19 cellular contexts compared by ENCODE assay signal in the genomic region with DNA sequence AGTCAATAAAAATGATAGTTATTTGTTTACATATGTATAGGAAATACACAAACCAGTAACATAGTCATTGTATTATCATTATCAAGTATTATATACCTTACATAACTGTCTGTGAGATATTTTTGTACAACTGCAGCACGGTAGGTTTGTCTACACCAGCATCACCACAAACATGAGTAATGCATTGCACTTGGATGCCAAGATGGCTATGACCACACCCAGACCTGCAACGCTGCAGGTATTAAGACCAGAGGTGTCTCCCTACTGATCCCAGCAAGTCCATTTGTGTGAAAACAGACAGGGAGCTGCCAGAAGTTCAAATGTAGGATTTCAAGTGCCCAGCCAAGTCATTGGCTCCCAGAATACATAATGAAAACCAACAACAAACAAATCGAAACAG. TPM values are rescaled to one million over a fixed set of nuclear protein-coding genes. Genes with fewer than 3 reads are reported as not detected.
DNase-seq lines count a peak whose midpoint lies in the region; ATAC-seq, FAIRE-seq and TF ChIP-seq lines count a peak whose summit lies in the region.
"Had no signal": no experiment of that assay in that cellular context is flagged by ENCODE, and none has a peak within 500 bp of the region (broad histone marks: within the 10 kb centered on the region; RNA-seq: fewer than 3 reads in every experiment).

No MANE protein-coding gene starts in this region.

- no peaks in the 10 kb centered on the region for H3K9me2 ChIP-seq in PC-3 (replicated peaks; ENCODE audit: low read length)

- no peaks in the 10 kb centered on the region for H3F3A ChIP-seq in PC-3 (ENCODE audit: low read length, unreplicated experiment)

- H4K8ac ChIP-seq in trophoblast cell (ENCODE audit: low read depth, low read length): no peak overlapping the region

- no peak overlapping the region for H3K4me2 ChIP-seq in PC-3 (ENCODE audit: low read length)
- no peak overlapping the region for H3K4me2 ChIP-seq in trophoblast cell (ENCODE audit: low read length)

- ATAC-seq in PC-3: no peak
- peak; percentile 66 for ATAC-seq in foreskin keratinocyte
- ATAC-seq in HG02571 (IDR thresholded peaks at IDR 0.05; ENCODE audit: unreplicated experiment): no peak
- ATAC-seq: CD8-positive, alpha-beta T cell; HCT116 had no signal

- DNase-seq in PC-3: peak; percentile 45
- peak; percentile 50 for DNase-seq in bronchial epithelial cell (ENCODE audit: low read depth)
- DNase-seq in foreskin keratinocyte: peak; percentile 45 to 74
- DNase-seq in trophoblast cell: peak; percentile 91 to 92
- no peak for DNase-seq in effector memory CD4-positive, alpha-beta T cell
- DNase-seq in activated naive CD4-positive, alpha-beta T cell (lab: John Stamatoyannopoulos, UW): no peak
- DNase-seq: 8988T; Calu3; CD8-positive, alpha-beta T cell; DMS79 treated with DMSO at 0.1 percent for 48 hours; GF-D8; GOT3; H7; HFFc6 had no signal

- H3K36me3 ChIP-seq in PC-3 (ENCODE audit: low read depth, low read length) (no peaks in the 10 kb centered on the region), bronchial epithelial cell (ENCODE audit: control insufficient read depth, insufficient read depth, low read length) (no peaks in the 10 kb centered on the region), trophoblast cell (ENCODE audit: control insufficient read depth in 1 of 2, insufficient read depth in 2 of 2, low read length in 2 of 2) (no peaks in the 10 kb centered on the region)
- H3K36me3 ChIP-seq in effector memory CD4-positive, alpha-beta T cell (ENCODE audit: control insufficient read depth, insufficient read depth, low read length): no peaks in the 10 kb centered on the region

- CTCF ChIA-PET in PC-3 (lab: Charles Lee): no interaction called here

- H3K27me3 ChIP-seq in PC-3 (ENCODE audit: low read length) (no peaks in the 10 kb centered on the region), bronchial epithelial cell (ENCODE audit: control insufficient read depth, insufficient read depth, low read length) (peaks cover 13% of the 10 kb centered on the region), foreskin keratinocyte (peaks cover 8% of the 10 kb centered on the region), trophoblast cell (ENCODE audit: insufficient read depth, low read length) (no peaks in the 10 kb centered on the region)
- H3K27me3 ChIP-seq in effector memory CD4-positive, alpha-beta T cell (replicated peaks; ENCODE audit: control insufficient read depth, insufficient read depth, low read length, poor library complexity, severe bottlenecking): no peaks in the 10 kb centered on the region
- H3K27me3 ChIP-seq: BLaER1 treated with 17β-estradiol and CSF1 and Interleukin-3, amounts not matched to agents 10 nM and 100 nM had no signal

- no peak overlapping the region for H3K23ac ChIP-seq in trophoblast cell (ENCODE audit: low read length)

- no peak for FAIRE-seq in bronchial epithelial cell (lab: Jason Lieb, UNC)
- FAIRE-seq: HTR-8/SVneo had no signal

- no peak overlapping the region for H2BK5ac ChIP-seq in trophoblast cell (ENCODE audit: low read depth, low read length, poor library complexity)

- H3K79me2 ChIP-seq in PC-3 (ENCODE audit: low read length) (no peaks in the 10 kb centered on the region), trophoblast cell (ENCODE audit: control insufficient read depth, insufficient read depth, low read length, poor library complexity) (no peaks in the 10 kb centered on the region)

- H3K4ac ChIP-seq in trophoblast cell (ENCODE audit: low read depth, low read length): no peak overlapping the region

- intact Hi-C loops in PC-3 (cut with micrococcal nuclease): no loop called here

- H2BK120ac ChIP-seq in trophoblast cell (ENCODE audit: insufficient read depth, low read length, poor library complexity): no peak overlapping the region

- H2AK5ac ChIP-seq in trophoblast cell (ENCODE audit: low read length): no peak overlapping the region

- no peak overlapping the region for H3K18ac ChIP-seq in trophoblast cell (ENCODE audit: low read length)

- no peak overlapping the region for H4K91ac ChIP-seq in trophoblast cell (ENCODE audit: low read depth, low read length)

- POLR2A ChIA-PET in PC-3 (lab: Charles Lee; ENCODE audit: unreplicated experiment): no interaction called here

- no TSS peak for BruUV-seq in PC-3 (replicated peaks; lab: Mats Ljungman, UMichigan)

- TF ChIP-seq CTCF in PC-3 (conservative IDR thresholded peaks at IDR 0.05; ENCODE audit: low read depth, low read length) (no peak), bronchial epithelial cell (IDR thresholded peaks at IDR 0.05; ENCODE audit: insufficient read depth, low read length, severe bottlenecking) (no peak), foreskin keratinocyte (conservative IDR thresholded peaks at IDR 0.05) (no peak)

- H3K79me1 ChIP-seq in trophoblast cell (ENCODE audit: low read length): no peaks in the 10 kb centered on the region

- no peaks in the 10 kb centered on the region for H3K4me1 ChIP-seq in PC-3 (ENCODE audit: insufficient read depth, low read length)
- H3K4me1 ChIP-seq in foreskin keratinocyte: no peaks in the 10 kb centered on the region
- H3K4me1 ChIP-seq in trophoblast cell (ENCODE audit: control insufficient read depth in 1 of 2, insufficient read depth in 2 of 2, low read length in 2 of 2): peaks cover 0 to 2% of the 10 kb centered on the region in 2 experiments
- H3K4me1 ChIP-seq in effector memory CD4-positive, alpha-beta T cell (ENCODE audit: control insufficient read depth, insufficient read depth, low read length, poor library complexity, severe bottlenecking): no peaks in the 10 kb centered on the region

- no peak overlapping the region for H3K14ac ChIP-seq in trophoblast cell (ENCODE audit: low read length)

- H4K20me1 ChIP-seq in PC-3 (ENCODE audit: low read length): no peaks in the 10 kb centered on the region
- H4K20me1 ChIP-seq: BLaER1 treated with 17β-estradiol and CSF1 and Interleukin-3, amounts not matched to agents 10 nM and 100 nM had no signal

- H2BK12ac ChIP-seq in trophoblast cell (ENCODE audit: low read length): no peak overlapping the region

- WGBS in trophoblast cell (ENCODE audit: extremely low coverage, insufficient coverage, insufficient read length): no CpG with 5 or more reads among the region's 3 CpGs

- H4K12ac ChIP-seq in trophoblast cell (ENCODE audit: low read depth, low read length): no peak overlapping the region

- H3K9ac ChIP-seq in PC-3 (ENCODE audit: low read length) (no peak overlapping the region), trophoblast cell (ENCODE audit: low read length) (no peak overlapping the region)
- H3K9ac ChIP-seq: BLaER1 treated with 17β-estradiol and CSF1 and Interleukin-3, amounts not matched to agents 10 nM and 100 nM had no signal

- H3K27ac ChIP-seq in PC-3 (ENCODE audit: low read length): no peak overlapping the region
- no peak overlapping the region for H3K27ac ChIP-seq in foreskin keratinocyte
- H3K27ac ChIP-seq in trophoblast cell (ENCODE audit: low read depth, low read length): no peak overlapping the region
- H3K27ac ChIP-seq in effector memory CD4-positive, alpha-beta T cell (ENCODE audit: insufficient read depth, low read length, poor library complexity, severe bottlenecking): no peak overlapping the region
- H3K27ac ChIP-seq: BLaER1 treated with 17β-estradiol and CSF1 and Interleukin-3, amounts not matched to agents 10 nM and 100 nM had no signal

- no peak overlapping the region for H3K4me3 ChIP-seq in PC-3 (ENCODE audit: low read length)
- H3K4me3 ChIP-seq in bronchial epithelial cell (ENCODE audit: low read depth, low read length): no peak overlapping the region
- no peak overlapping the region for H3K4me3 ChIP-seq in trophoblast cell (ENCODE audit: low read depth, low read length)
- H3K4me3 ChIP-seq in effector memory CD4-positive, alpha-beta T cell (ENCODE audit: insufficient read depth, low read depth, low read length, poor library complexity, severe bottlenecking): no peak overlapping the region
- H3K4me3 ChIP-seq: BLaER1 treated with 17β-estradiol and CSF1 and Interleukin-3, amounts not matched to agents 10 nM and 100 nM had no signal

- no peaks in the 10 kb centered on the region for H3K9me3 ChIP-seq in PC-3 (ENCODE audit: low read length)
- H3K9me3 ChIP-seq in trophoblast cell (ENCODE audit: insufficient read depth, low read depth, low read length): no peaks in the 10 kb centered on the region
- H3K9me3 ChIP-seq in effector memory CD4-positive, alpha-beta T cell (ENCODE audit: control insufficient read depth, low read length): no peaks in the 10 kb centered on the region

- H2AFZ ChIP-seq in PC-3 (ENCODE audit: low read length) (no peak overlapping the region), trophoblast cell (ENCODE audit: insufficient read depth, low read length, poor library complexity) (no peak overlapping the region)

RNA-seq across cellular contexts. Expression of a gene that starts 34.2 kb away (rescaled TPM):
- total RNA-seq in PC-3 (2014; rRNA removed) (not detected in 2 replicates), bronchial epithelial cell (under 0.01 TPM in 1 of 2 replicates, not detected in the other), foreskin keratinocyte (not detected in 2 replicates)
- polyA plus RNA-seq in foreskin keratinocyte: not detected in 2 replicates
- polyA plus RNA-seq in trophoblast cell (2013): 64.6 and 66.1 TPM in 2 replicates
- total RNA-seq: Calu3, HFFc6 had no signal
- polyA plus RNA-seq: AG04450 had no signal

RNA-seq across cellular contexts. Expression of a gene that starts 58.6 kb away (rescaled TPM):
- total RNA-seq in PC-3 (2014; rRNA removed) (0.52 and 0.58 TPM in 2 replicates), bronchial epithelial cell (1.3 and 4.1 TPM in 2 replicates), foreskin keratinocyte (1.6 and 2.1 TPM in 2 replicates)
- polyA plus RNA-seq in foreskin keratinocyte: 2.0 and 3.0 TPM in 2 replicates
- polyA plus RNA-seq in trophoblast cell (2013): 3.0 and 3.9 TPM in 2 replicates

Comparison
In these comparisons a context has a peak if more than half of its experiments do, and no peak if none do; other contexts are left out.
1. DNase-seq: peak in PC-3 (single experiment), bronchial epithelial cell (single experiment), foreskin keratinocyte (2 of 2) and trophoblast cell (2 of 2); none in effector memory CD4-positive, alpha-beta T cell (0 of 3) and activated naive CD4-positive, alpha-beta T cell (0 of 4).